In genomic region chr3:110506890-110507289, GRCh38 we compare ENCODE assay signal across 28 cellular contexts.
"Had no signal": no experiment of that assay in that cellular context is flagged by ENCODE, and none has a peak within 500 bp of the region (broad histone marks: within the 10 kb centered on the region; RNA-seq: fewer than 3 reads in every experiment).

No MANE protein-coding gene starts in this region.

- H3K27me3 ChIP-seq: colonic mucosa, dorsolateral prefrontal cortex, esophagus muscularis mucosa, esophagus squamous epithelium, foreskin keratinocyte, gastrocnemius medialis, gastroesophageal sphincter, heart left ventricle, heart right ventricle, hepatocyte had no signal

- H3K27ac ChIP-seq: colonic mucosa, coronary artery, dorsolateral prefrontal cortex, epithelial cell of prostate, esophagus muscularis mucosa, esophagus squamous epithelium, foreskin keratinocyte, gastrocnemius medialis, gastroesophageal sphincter, heart left ventricle, heart right ventricle, hepatocyte had no signal

- H3K27ac Mint-ChIP-seq: dendritic cell treated with granulocyte-macrophage colony-stimulating factor and Interleukin-4, amounts not matched to agents 40 ng/mL and 50 ng/mL, for 4 days; effector memory CD8-positive, alpha-beta T cell; endodermal cell had no signal

- H3K27me3 Mint-ChIP-seq: dendritic cell treated with granulocyte-macrophage colony-stimulating factor and Interleukin-4, amounts not matched to agents 40 ng/mL and 50 ng/mL, for 4 days had no signal

- H3K4me1 ChIP-seq: colonic mucosa, esophagus muscularis mucosa, esophagus squamous epithelium, foreskin keratinocyte, gastrocnemius medialis, gastroesophageal sphincter, heart left ventricle, heart right ventricle had no signal

- ATAC-seq: effector memory CD8-positive, alpha-beta T cell; esophagus mucosa; foreskin keratinocyte; gastrocnemius medialis; gastroesophageal sphincter; heart left ventricle; heart right ventricle had no signal

- FAIRE-seq: endometrium, endothelial cell of umbilical vein, frontal cortex had no signal

- H3K4me3 ChIP-seq: colonic mucosa, coronary artery, dorsolateral prefrontal cortex, esophagus muscularis mucosa, esophagus squamous epithelium, gastrocnemius medialis, gastroesophageal sphincter, heart left ventricle, heart right ventricle, hepatocyte had no signal

- H3K4me3 Mint-ChIP-seq: dendritic cell treated with granulocyte-macrophage colony-stimulating factor and Interleukin-4, amounts not matched to agents 40 ng/mL and 50 ng/mL, for 4 days; effector memory CD8-positive, alpha-beta T cell; endodermal cell had no signal

- H2AFZ ChIP-seq: hepatocyte had no signal

- H3K79me2 ChIP-seq: hepatocyte had no signal

- H3K36me3 ChIP-seq: colonic mucosa, esophagus muscularis mucosa, esophagus squamous epithelium, gastrocnemius medialis, gastroesophageal sphincter, heart left ventricle, heart right ventricle had no signal

- H3K9me3 ChIP-seq: colonic mucosa, esophagus squamous epithelium, gastrocnemius medialis had no signal

- DNase-seq: colonic mucosa; cortex of kidney; dermis blood vessel endothelial cell; dorsolateral prefrontal cortex; effector CD4-positive, alpha-beta T cell; effector CD8-positive, alpha-beta T cell; effector memory CD4-positive, alpha-beta T cell; effector memory CD8-positive, alpha-beta T cell; endodermal cell; esophagus squamous epithelium; foreskin fibroblast; foreskin keratinocyte; foreskin melanocyte; gastrocnemius medialis; glutamatergic neuron; head of caudate nucleus; heart left ventricle; heart right ventricle had no signal

- H3K4me2 ChIP-seq: hepatocyte had no signal
